35 cellular contexts compared by ENCODE assay signal in genomic region chr12:49483621-49484020, GRCh38. TPM values are rescaled to one million over a fixed set of nuclear protein-coding genes. Genes with fewer than 3 reads are reported as not detected.
A peak's percentile ranks its signal among the peaks of the same experiment; 100 is the strongest.
DNase-seq lines count a peak whose midpoint lies in the region; ATAC-seq, FAIRE-seq and TF ChIP-seq lines count a peak whose summit lies in the region.
"Had no signal": no experiment of that assay in that cellular context is flagged by ENCODE, and none has a peak within 500 bp of the region (broad histone marks: within the 10 kb centered on the region; RNA-seq: fewer than 3 reads in every experiment).

No MANE protein-coding gene starts in this region.

- no peak for TF ChIP-seq CTCF in H9 (conservative IDR thresholded peaks at IDR 0.05)
- TF ChIP-seq CTCF in RWPE2 (IDR thresholded peaks at IDR 0.05; ENCODE audit: poor library complexity, severe bottlenecking), result no peak
- no peak for TF ChIP-seq CTCF in bronchial epithelial cell (IDR thresholded peaks at IDR 0.05; ENCODE audit: insufficient read depth, low read length, severe bottlenecking)
- TF ChIP-seq CTCF in esophagus squamous epithelium (IDR thresholded peaks at IDR 0.05), result no peak
- TF ChIP-seq CTCF in omental fat pad (IDR thresholded peaks at IDR 0.05), result no peak

- no CpG with 5 or more reads among the region's 1 CpG for WGBS in H9 (ENCODE audit: extremely low coverage, insufficient read length, low lambda C conversion rate)
- WGBS in esophagus squamous epithelium, 2 donors, result 87 to 92% methylated on average over 1 of the region's 1 CpG

- no peak overlapping the region for H2BK5ac ChIP-seq in H9 (ENCODE audit: insufficient read length, low read length)

- H3K27ac ChIP-seq in H9 (ENCODE audit: insufficient read length, low read depth, low read length) (no peak overlapping the region), RWPE2 (ENCODE audit: poor library complexity, severe bottlenecking) (peak overlapping the region; percentile 53), esophagus squamous epithelium (no peak overlapping the region)
- H3K27ac ChIP-seq: brain microvascular endothelial cell, heart left ventricle, lower lobe of right lung, ovary, PC-9, thoracic aorta had no signal

- H3K23ac ChIP-seq in H9 (ENCODE audit: insufficient read length, low read depth, low read length), result no peak overlapping the region

- H4K8ac ChIP-seq in H9 (replicated peaks; ENCODE audit: insufficient read length, low read depth, low read length), result no peak overlapping the region

- no peak for TF ChIP-seq POLR2A in esophagus squamous epithelium (IDR thresholded peaks at IDR 0.05)

- intact Hi-C loops in esophagus squamous epithelium (cut with DNase I), result no loop called here
- intact Hi-C loops in posterior vena cava (cut with DNase I), result no loop called here

- H3K4me3 Mint-ChIP-seq in H9, result peak overlapping the region in 1 of 2 experiments; percentile 24; a peak in 2 of 5 replicates
- H3K4me3 Mint-ChIP-seq: activated CD4-positive, alpha-beta T cell treated with anti-CD3 and anti-CD28 coated beads for 36 hours; activated naive CD4-positive, alpha-beta T cell treated with anti-CD3 and anti-CD28 coated beads, Interleukin-2, amount 10 ng/mL, durations not matched to agents 7 days and 5 days; activated T-helper 17 cell treated with anti-CD3 and anti-CD28 coated beads, Interleukin-2, amount 50 U/mL, for 72 hours; CD4-positive, CD25-positive, alpha-beta regulatory T cell; stimulated activated naive CD8-positive, alpha-beta T cell treated with anti-CD3 and anti-CD28 coated beads, Interleukin-15, amount 100 ng/mL, for 72 hours had no signal

- H3K4me1 ChIP-seq in H9 (ENCODE audit: insufficient read depth, low read length) (no peaks in the 10 kb centered on the region; the same call in 1 of the 2 replicates), RWPE2 (ENCODE audit: insufficient read depth, poor library complexity, severe bottlenecking) (peaks cover 26% of the 10 kb centered on the region), esophagus squamous epithelium (no peaks in the 10 kb centered on the region)
- H3K4me1 ChIP-seq: lower lobe of right lung had no signal

- H3K27ac Mint-ChIP-seq in H9, result peak overlapping the region; percentile 4 to 85 (median 68); a peak in 6 of 7 replicates
- H3K27ac Mint-ChIP-seq: activated CD4-positive, alpha-beta T cell treated with anti-CD3 and anti-CD28 coated beads for 36 hours; activated naive CD4-positive, alpha-beta T cell treated with anti-CD3 and anti-CD28 coated beads, Interleukin-2, amount 10 ng/mL, durations not matched to agents 7 days and 5 days; activated T-helper 17 cell treated with anti-CD3 and anti-CD28 coated beads, Interleukin-2, amount 50 U/mL, for 72 hours; CD4-positive, CD25-positive, alpha-beta regulatory T cell had no signal

- H3K4me1 Mint-ChIP-seq in H9, result peaks cover 34% of the 10 kb centered on the region in 2 experiments
- H3K4me1 Mint-ChIP-seq: activated CD4-positive, alpha-beta T cell treated with anti-CD3 and anti-CD28 coated beads for 36 hours; activated T-helper 17 cell treated with anti-CD3 and anti-CD28 coated beads, Interleukin-2, amount 50 U/mL, for 72 hours; stimulated activated naive CD8-positive, alpha-beta T cell treated with anti-CD3 and anti-CD28 coated beads, Interleukin-15, amount 100 ng/mL, for 72 hours had no signal

- no peak overlapping the region for H2BK120ac ChIP-seq in H9 (ENCODE audit: low read depth, low read length, poor library complexity, severe bottlenecking)

- H3K9me3 Mint-ChIP-seq in H9, result no peaks in the 10 kb centered on the region
- H3K9me3 Mint-ChIP-seq: activated naive CD4-positive, alpha-beta T cell treated with anti-CD3 and anti-CD28 coated beads, Interleukin-2, amount 10 ng/mL, durations not matched to agents 7 days and 5 days; activated T-helper 17 cell treated with anti-CD3 and anti-CD28 coated beads, Interleukin-2, amount 50 U/mL, for 72 hours; CD4-positive, CD25-positive, alpha-beta regulatory T cell; stimulated activated naive CD8-positive, alpha-beta T cell treated with anti-CD3 and anti-CD28 coated beads, Interleukin-15, amount 100 ng/mL, for 72 hours had no signal

- H3K23me2 ChIP-seq in H9 (ENCODE audit: insufficient read length, low read depth, low read length, poor library complexity, severe bottlenecking), result no peaks in the 10 kb centered on the region

- no peaks in the 10 kb centered on the region for H3K27me3 ChIP-seq in H9 (ENCODE audit: insufficient read depth, low read length)
- no peaks in the 10 kb centered on the region for H3K27me3 ChIP-seq in RWPE2 (ENCODE audit: insufficient read depth, poor library complexity, severe bottlenecking)
- H3K27me3 ChIP-seq in bronchial epithelial cell (ENCODE audit: control insufficient read depth, insufficient read depth, low read length), result no peaks in the 10 kb centered on the region
- no peaks in the 10 kb centered on the region for H3K27me3 ChIP-seq in esophagus squamous epithelium
- H3K27me3 ChIP-seq: brain microvascular endothelial cell, heart left ventricle, ovary had no signal

- H3K79me2 ChIP-seq in H9 (ENCODE audit: insufficient read depth, low read length), result no peaks in the 10 kb centered on the region

- H3K9ac ChIP-seq in H9 (ENCODE audit: extremely low read depth, insufficient read length, low read length), result no peak overlapping the region

- H2BK12ac ChIP-seq in H9 (ENCODE audit: insufficient read length, low read depth, low read length), result no peak overlapping the region

- ATAC-seq in RWPE2 (ENCODE audit: low read depth) (peak; percentile 41; the same call in 1 of the 3 replicates), omental fat pad (ENCODE audit: low FRiP score) (no peak)
- ATAC-seq: A549; activated CD4-positive, alpha-beta T cell treated with anti-CD3 and anti-CD28 coated beads for 36 hours; activated T-helper 17 cell treated with anti-CD3 and anti-CD28 coated beads, Interleukin-2, amount 50 U/mL, for 72 hours; heart left ventricle; lower lobe of right lung; stimulated activated naive CD8-positive, alpha-beta T cell treated with anti-CD3 and anti-CD28 coated beads, Interleukin-15, amount 100 ng/mL, for 72 hours had no signal

- H4K91ac ChIP-seq in H9 (ENCODE audit: insufficient read length, low read depth, low read length), result no peak overlapping the region

- FAIRE-seq in bronchial epithelial cell (lab: Jason Lieb, UNC), result no peak
- FAIRE-seq: A549, D721Med, GM18507, H1, urothelium cell line had no signal

- no peak overlapping the region for H3K4me2 ChIP-seq in H9 (ENCODE audit: insufficient read depth, insufficient read length, low read length)
- H3K4me2 ChIP-seq: PC-9 had no signal

- H2AFZ ChIP-seq in H9 (ENCODE audit: low read length), result no peak overlapping the region
- H2AFZ ChIP-seq: PC-9 had no signal

- H3K14ac ChIP-seq in H9 (ENCODE audit: insufficient read depth, low read length), result no peak overlapping the region

- H2BK15ac ChIP-seq in H9 (ENCODE audit: low read depth, low read length), result no peak overlapping the region

- H3K9me3 ChIP-seq in H9 (ENCODE audit: control insufficient read depth, low read depth, low read length) (no peaks in the 10 kb centered on the region), RWPE2 (ENCODE audit: severe bottlenecking) (no peaks in the 10 kb centered on the region), esophagus squamous epithelium (no peaks in the 10 kb centered on the region)
- H3K9me3 ChIP-seq: A549, heart left ventricle, lower lobe of right lung, ovary, thoracic aorta had no signal

- no peak overlapping the region for H3K56ac ChIP-seq in H9 (ENCODE audit: insufficient read length, low read depth, low read length)

- no peak overlapping the region for H4K5ac ChIP-seq in H9 (ENCODE audit: insufficient read length, low read depth, low read length)

- no peak for DNase-seq in H9
- no peak for DNase-seq in RWPE2 (ENCODE audit: low spot score)
- peak; percentile 39 for DNase-seq in bronchial epithelial cell (ENCODE audit: low read depth)
- DNase-seq in kidney tubule cell (ENCODE audit: low spot score), result peak; percentile 37
- no peak for DNase-seq in stimulated activated CD4-positive, alpha-beta T cell treated with anti-CD3 and anti-CD28 coated beads, Interleukin-2, amount 100 ng/mL, for 48 hours
- no peak for DNase-seq in esophagus squamous epithelium (lab: John Stamatoyannopoulos, UW)
- DNase-seq in posterior vena cava (ENCODE audit: low spot score), result no peak
- no peak for DNase-seq in omental fat pad (ENCODE audit: low spot score)
- DNase-seq: activated CD4-positive, alpha-beta T cell treated with anti-CD3 and anti-CD28 coated beads for 36 hours; activated naive CD4-positive, alpha-beta T cell treated with anti-CD3 and anti-CD28 coated beads, Interleukin-2, amount 10 ng/mL, durations not matched to agents 7 days and 5 days; AML-193; brain microvascular endothelial cell; CD4-positive, CD25-positive, alpha-beta regulatory T cell; DND-41; erythroblast; heart left ventricle; kidney glomerular epithelial cell; lower lobe of right lung; MV-4-11; NCI-H1436; NCI-H2081; NCI-H2227 treated with DMSO at 0.1 percent for 48 hours; NCI-H526 treated with DMSO at 0.1 percent for 48 hours; ovary; PC-9; Right ventricle myocardium superior; stimulated activated CD4-positive, alpha-beta T cell treated with anti-CD3 and anti-CD28 coated beads, Interleukin-1b, Interleukin-23, amount 100 ng/mL, for 48 hours; stimulated activated naive CD8-positive, alpha-beta T cell treated with anti-CD3 and anti-CD28 coated beads, Interleukin-15, amount 100 ng/mL, for 72 hours had no signal

- no peak overlapping the region for H3K18ac ChIP-seq in H9 (ENCODE audit: insufficient read length, low read depth, low read length)

- no peaks in the 10 kb centered on the region for H3K79me1 ChIP-seq in H9 (ENCODE audit: insufficient read depth, low read depth, low read length, poor library complexity, severe bottlenecking)

- no peak overlapping the region for H2BK20ac ChIP-seq in H9 (ENCODE audit: low read depth, low read length, poor library complexity, severe bottlenecking)

- no peaks in the 10 kb centered on the region for H4K20me1 ChIP-seq in H9 (ENCODE audit: control insufficient read depth, insufficient read depth, insufficient read length)

- H3K27me3 Mint-ChIP-seq in H9 (ENCODE audit: low read depth), result no peaks in the 10 kb centered on the region
- H3K27me3 Mint-ChIP-seq: activated CD4-positive, alpha-beta T cell treated with anti-CD3 and anti-CD28 coated beads for 36 hours; activated naive CD4-positive, alpha-beta T cell treated with anti-CD3 and anti-CD28 coated beads, Interleukin-2, amount 10 ng/mL, durations not matched to agents 7 days and 5 days; activated T-helper 17 cell treated with anti-CD3 and anti-CD28 coated beads, Interleukin-2, amount 50 U/mL, for 72 hours; CD4-positive, CD25-positive, alpha-beta regulatory T cell; stimulated activated naive CD8-positive, alpha-beta T cell treated with anti-CD3 and anti-CD28 coated beads, Interleukin-15, amount 100 ng/mL, for 72 hours had no signal

- H3T11ph ChIP-seq in H9 (ENCODE audit: low read length), result no peak overlapping the region

- no peak overlapping the region for H2AK5ac ChIP-seq in H9 (ENCODE audit: insufficient read length, low read length)

- H3K36me3 Mint-ChIP-seq in H9 (ENCODE audit: insufficient read depth in 1 of 3, low read depth in 3 of 3), result peaks cover 2 to 15% (median 12%) of the 10 kb centered on the region in 3 experiments; a peak in 4 of 7 replicates
- H3K36me3 Mint-ChIP-seq: activated naive CD4-positive, alpha-beta T cell treated with anti-CD3 and anti-CD28 coated beads, Interleukin-2, amount 10 ng/mL, durations not matched to agents 7 days and 5 days had no signal

- H3K36me3 ChIP-seq in RWPE2 (ENCODE audit: low read depth), result peaks cover 22% of the 10 kb centered on the region
- H3K36me3 ChIP-seq in bronchial epithelial cell (ENCODE audit: control insufficient read depth, insufficient read depth, low read length), result no peaks in the 10 kb centered on the region
- H3K36me3 ChIP-seq in esophagus squamous epithelium, result peaks cover 0 to 39% (median 0%) of the 10 kb centered on the region in 3 donors
- H3K36me3 ChIP-seq: ovary, thoracic aorta had no signal

- no peak overlapping the region for H3K4ac ChIP-seq in H9 (ENCODE audit: low read depth, low read length)

- H3K4me3 ChIP-seq in RWPE2 (ENCODE audit: severe bottlenecking) (no peak overlapping the region), bronchial epithelial cell (ENCODE audit: low read depth, low read length) (no peak overlapping the region), esophagus squamous epithelium (no peak overlapping the region)
- H3K4me3 ChIP-seq: A549, heart left ventricle, lower lobe of right lung, ovary, PC-9, thoracic aorta had no signal

RNA-seq across cellular contexts. Expression of gene KCNH3, which starts 55.2 kb away (rescaled TPM):
- total RNA-seq in H9 (2021) (0.26 and 0.39 TPM in 2 replicates), bronchial epithelial cell (under 0.01 TPM in 2 replicates), esophagus squamous epithelium (under 1 TPM in 1 of 4 donors, not detected in 3; 0.38 TPM), posterior vena cava (under 1 TPM; 0.10 to 0.28 TPM), omental fat pad (1 to 10 TPM in 1 of 4 donors, under 1 TPM in 3; 0.63 to 1.7 (median 0.79) TPM)
- total RNA-seq: PC-9 had no signal

Comparison
In these comparisons a context has a peak if more than half of its experiments do, and no peak if none do; other contexts are left out.
1. DNase-seq: peak in bronchial epithelial cell (single experiment) and kidney tubule cell (single experiment); none in H9 (single experiment), RWPE2 (single experiment), stimulated activated CD4-positive, alpha-beta T cell treated with anti-CD3 and anti-CD28 coated beads, Interleukin-2, amount 100 ng/mL, for 48 hours (0 of 2), esophagus squamous epithelium (single experiment), posterior vena cava (single experiment) and omental fat pad (single experiment).